8 cellular contexts compared by ENCODE assay signal in genomic region chr2:135004005-135004746, GRCh38. TPM values are rescaled to one million over a fixed set of nuclear protein-coding genes. Genes with fewer than 3 reads are reported as not detected.
A peak's percentile ranks its signal among the peaks of the same experiment; 100 is the strongest.
DNase-seq lines count a peak whose midpoint lies in the region; ATAC-seq, FAIRE-seq and TF ChIP-seq lines count a peak whose summit lies in the region.

No MANE protein-coding gene starts in this region.

- CTCF ChIA-PET in activated CD4-positive, alpha-beta T cell treated with anti-CD3 and anti-CD28 coated beads, Interleukin-2, amount 10 ng/mL, durations not matched to agents 7 days and 5 days (lab: Charles Lee), result interaction anchor here (0.6 to 2.0 kb wide), 11 partner anchors 10 to 707 kb away, joined by 3 to 16 read pairs (median 4); no protein-coding TSS in a partner anchor
- CTCF ChIA-PET in HepG2 (lab: Yijun Ruan, JAX; ENCODE audit: low intra/inter-chr PET ratio, low total read pairs), result interaction anchor here (1.2 to 2.1 kb wide), 4 partner anchors 164 to 706 kb away, joined by 4 to 22 read pairs (median 6); no protein-coding TSS in a partner anchor

- H3K27me3 ChIP-seq in HepG2 (ENCODE audit: control insufficient read depth in 1 of 2, insufficient read depth in 2 of 2, low read length in 2 of 2), result peaks cover 0 to 10% of the 10 kb centered on the region in 2 experiments; a peak in 2 of 5 replicates

- TF ChIP-seq RAD21 in HepG2 (CRISPR knock-in tag; IDR thresholded peaks at IDR 0.05), result peak; percentile 97

- no peaks in the 10 kb centered on the region for H3K36me3 ChIP-seq in HepG2 (replicated peaks in 1 of 2; ENCODE audit: control insufficient read depth in 1 of 2, insufficient read depth in 2 of 2, low read length in 2 of 2)

- peak overlapping the region; percentile 73 for H2AFZ ChIP-seq in HepG2 (ENCODE audit: low read length)

- H3K4me2 ChIP-seq in HepG2 (ENCODE audit: low read depth, low read length), result peak overlapping the region; percentile 44

- peaks cover 17% of the 10 kb centered on the region for H3K27me3 Mint-ChIP-seq in activated CD4-positive, alpha-beta T cell treated with anti-CD3 and anti-CD28 coated beads, Interleukin-2, amount 10 ng/mL, durations not matched to agents 7 days and 5 days

- no peak overlapping the region for H3K27ac ChIP-seq in coronary artery
- no peak overlapping the region for H3K27ac ChIP-seq in HepG2 (ENCODE audit: extremely low read length, insufficient read depth, low read length)

- TF ChIP-seq EP300 in HepG2 (IDR thresholded peaks at IDR 0.05; ENCODE audit: low read depth in 2 of 2, low read length in 2 of 2) (no peak), HepG2 (CRISPR knock-in tag; IDR thresholded peaks at IDR 0.05; ENCODE audit: borderline replicate concordance) (no peak)

- H4K20me1 ChIP-seq in HepG2 (ENCODE audit: insufficient read depth, low read length), result no peaks in the 10 kb centered on the region

- H3K4me3 ChIP-seq in coronary artery, result no peak overlapping the region
- no peak overlapping the region for H3K4me3 ChIP-seq in HepG2 (replicated peaks in 1 of 3; ENCODE audit: insufficient read depth in 1 of 3, low read depth in 2 of 3, low read length in 3 of 3)

- POLR2A ChIA-PET in activated CD4-positive, alpha-beta T cell treated with anti-CD3 and anti-CD28 coated beads, Interleukin-2, amount 10 ng/mL, durations not matched to agents 7 days and 5 days (lab: Charles Lee), result no interaction called here
- POLR2A ChIA-PET in HepG2 (lab: Yijun Ruan, JAX), result no interaction called here

- no peak overlapping the region for H3K9ac ChIP-seq in HepG2 (ENCODE audit: insufficient read depth, low read depth, low read length)

- H3K9me3 ChIP-seq in HepG2 (ENCODE audit: low read length), result no peaks in the 10 kb centered on the region

- H3K79me2 ChIP-seq in HepG2 (ENCODE audit: insufficient read depth, low read length), result no peaks in the 10 kb centered on the region

- BruUV-seq in HepG2 (replicated peaks; lab: Mats Ljungman, UMichigan), result no TSS peak

- peaks cover 6% of the 10 kb centered on the region for H3K4me1 ChIP-seq in HepG2 (ENCODE audit: insufficient read depth, low read length)

- H3K27ac Mint-ChIP-seq in activated CD4-positive, alpha-beta T cell treated with anti-CD3 and anti-CD28 coated beads, Interleukin-2, amount 10 ng/mL, durations not matched to agents 7 days and 5 days, result no peak overlapping the region

- in situ Hi-C loops in HepG2 (cut with HindIII; ENCODE audit: extremely low pct_ligation_motif_present, low pct_unique_long_range_greater_than_20kb), result loop anchor here (5.0 kb wide), 1 partner anchor 698 kb away; no protein-coding TSS in a partner anchor

- no peaks in the 10 kb centered on the region for H3K9me3 Mint-ChIP-seq in activated CD4-positive, alpha-beta T cell treated with anti-CD3 and anti-CD28 coated beads, Interleukin-2, amount 10 ng/mL, durations not matched to agents 7 days and 5 days

- peak; percentile 39 for FAIRE-seq in HepG2 (lab: Jason Lieb, UNC)

- DNase-seq in AG08395 (ENCODE audit: low spot score) (peak; percentile 87), NCI-H345 (lab: John Stamatoyannopoulos, UW) (peak; percentile 82), coronary artery (ENCODE audit: low spot score) (peak; percentile 76), HepG2 (ENCODE audit: low spot score) (peak; percentile 54)
- peak; percentile 67 for DNase-seq in activated CD4-positive, alpha-beta T cell treated with anti-CD3 and anti-CD28 coated beads, Interleukin-2, amount 10 ng/mL, durations not matched to agents 7 days and 5 days
- DNase-seq in stimulated activated CD4-positive, alpha-beta T cell treated with anti-CD3 and anti-CD28 coated beads, TNF-alpha, amount 100 ng/mL, for 1 hour (ENCODE audit: low read depth in 3 of 3, low spot score in 1 of 3), result peak; percentile 25 to 66 (median 48)

- H3K36me3 Mint-ChIP-seq in activated CD4-positive, alpha-beta T cell treated with anti-CD3 and anti-CD28 coated beads, Interleukin-2, amount 10 ng/mL, durations not matched to agents 7 days and 5 days (ENCODE audit: low read depth), result no peaks in the 10 kb centered on the region

- TF ChIP-seq CTCF in coronary artery (IDR thresholded peaks at IDR 0.05) (peak; percentile 86), HepG2 (CRISPR knock-in tag; IDR thresholded peaks at IDR 0.05) (peak; percentile 98)

- TF ChIP-seq POLR2A in HepG2 (IDR thresholded peaks at IDR 0.05; ENCODE audit: insufficient read depth in 1 of 2, low read depth in 2 of 2, low read length in 2 of 2), result no peak

- no peak overlapping the region for H3K4me3 Mint-ChIP-seq in activated CD4-positive, alpha-beta T cell treated with anti-CD3 and anti-CD28 coated beads, Interleukin-2, amount 10 ng/mL, durations not matched to agents 7 days and 5 days

- 12% methylated on average over 17 of the region's 17 CpGs for WGBS in HepG2 (ENCODE audit: low lambda C conversion rate)

- intact Hi-C loops in HepG2 (cut with micrococcal nuclease; ENCODE audit: unreplicated experiment), result loop anchor here (1.0 to 10.0 kb wide), 6 partner anchors 164 to 793 kb away; partner anchors contain the start of genes R3HDM1 and ZRANB3

- H3K4me1 Mint-ChIP-seq in activated CD4-positive, alpha-beta T cell treated with anti-CD3 and anti-CD28 coated beads, Interleukin-2, amount 10 ng/mL, durations not matched to agents 7 days and 5 days, result peaks cover 7% of the 10 kb centered on the region

- ATAC-seq in GM18519 (IDR thresholded peaks at IDR 0.05; ENCODE audit: low FRiP score, unreplicated experiment), result peak; percentile 61
- peak; percentile 83 for ATAC-seq in HG03103 (IDR thresholded peaks at IDR 0.05; ENCODE audit: low read depth, unreplicated experiment)
- ATAC-seq in HepG2, result peak; percentile 100

TF ChIP-seq in HepG2, 621 proteins besides CTCF, POLR2A, EP300 and RAD21 (continues in another document):
- TF ChIP-seq RBM22 (optimal IDR thresholded peaks at IDR 0.05; ENCODE audit: low read length), result no peak
- TF ChIP-seq GZF1 (CRISPR knock-in tag; IDR thresholded peaks at IDR 0.05), result no peak
- TF ChIP-seq, protein P1, sequence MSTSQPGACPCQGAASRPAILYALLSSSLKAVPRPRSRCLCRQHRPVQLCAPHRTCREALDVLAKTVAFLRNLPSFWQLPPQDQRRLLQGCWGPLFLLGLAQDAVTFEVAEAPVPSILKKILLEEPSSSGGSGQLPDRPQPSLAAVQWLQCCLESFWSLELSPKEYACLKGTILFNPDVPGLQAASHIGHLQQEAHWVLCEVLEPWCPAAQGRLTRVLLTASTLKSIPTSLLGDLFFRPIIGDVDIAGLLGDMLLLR (CRISPR knock-in tag; IDR thresholded peaks at IDR 0.05), result 0 out of 2 replicates have a peak, but pooled peaks have one; percentile 60

RNA-seq across cellular contexts. Expression of gene MAP3K19, which starts 43.1 kb away (rescaled TPM):
- not detected for total RNA-seq in activated CD4-positive, alpha-beta T cell treated with anti-CD3 and anti-CD28 coated beads, Interleukin-2, amount 10 ng/mL, durations not matched to agents 7 days and 5 days
- total RNA-seq in HepG2 (2016; rRNA removed; fragmentation: Illumina TruSeq; extraction: Trizol), result not detected in 2 replicates
- total RNA-seq in HepG2 (2016; cell fraction: cytosol; rRNA removed; fragmentation: Illumina TruSeq; extraction: Trizol; ENCODE audit: low read depth), result not detected in 2 replicates
- total RNA-seq in HepG2 (2016; cell fraction: insoluble cytoplasmic fraction; rRNA removed; fragmentation: Illumina TruSeq; extraction: Trizol), result not detected in 2 replicates
- not detected in 2 replicates for total RNA-seq in HepG2 (2016; cell fraction: membrane; rRNA removed; fragmentation: Illumina TruSeq; extraction: Trizol)
- total RNA-seq in HepG2 (2016; cell fraction: nucleus; rRNA removed; fragmentation: Illumina TruSeq; extraction: Trizol), result not detected in 2 replicates
- not detected in 2 replicates for polyA plus RNA-seq in HepG2 (2011; rRNA removed)
- not detected in 2 replicates for polyA plus RNA-seq in HepG2 (2011; cell fraction: cytosol; rRNA removed)
- not detected in 2 replicates for polyA plus RNA-seq in HepG2 (2011; cell fraction: nucleus; rRNA removed)
- not detected in 2 replicates for polyA plus RNA-seq in HepG2 (2012)
- not detected in 2 replicates for polyA plus RNA-seq in HepG2 (2016; cell fraction: cytosol; fragmentation: Illumina TruSeq; extraction: Trizol; ENCODE audit: low read depth)
- polyA plus RNA-seq in HepG2 (2016; cell fraction: insoluble cytoplasmic fraction; fragmentation: Illumina TruSeq; extraction: Trizol; ENCODE audit: low read depth), result not detected in 2 replicates
- not detected in 2 replicates for polyA plus RNA-seq in HepG2 (2016; cell fraction: membrane; fragmentation: Illumina TruSeq; extraction: Trizol; ENCODE audit: low read depth)
- not detected in 2 replicates for polyA plus RNA-seq in HepG2 (2016; cell fraction: nucleus; fragmentation: Illumina TruSeq; extraction: Trizol; ENCODE audit: insufficient read depth, low read depth)
- not detected in 2 replicates for polyA minus RNA-seq in HepG2 (2011; rRNA and poly(A)+ RNA removed; ENCODE audit: low replicate concordance)
- polyA minus RNA-seq in HepG2 (2011; cell fraction: cytosol; rRNA and poly(A)+ RNA removed), result not detected in 2 replicates
- not detected in 2 replicates for polyA minus RNA-seq in HepG2 (2011; cell fraction: nucleus; rRNA and poly(A)+ RNA removed)

RNA-seq across cellular contexts. Expression of gene RAB3GAP1, which starts 47.9 kb away (rescaled TPM):
- total RNA-seq in activated CD4-positive, alpha-beta T cell treated with anti-CD3 and anti-CD28 coated beads, Interleukin-2, amount 10 ng/mL, durations not matched to agents 7 days and 5 days, result 10 to 100 TPM; 21.1 to 22.8 TPM
- 48.8 and 61.5 TPM in 2 replicates for total RNA-seq in HepG2 (2016; rRNA removed; fragmentation: Illumina TruSeq; extraction: Trizol)
- total RNA-seq in HepG2 (2016; cell fraction: cytosol; rRNA removed; fragmentation: Illumina TruSeq; extraction: Trizol; ENCODE audit: low read depth), result 10.1 and 10.4 TPM in 2 replicates
- total RNA-seq in HepG2 (2016; cell fraction: insoluble cytoplasmic fraction; rRNA removed; fragmentation: Illumina TruSeq; extraction: Trizol), result 45.4 and 58.4 TPM in 2 replicates
- total RNA-seq in HepG2 (2016; cell fraction: membrane; rRNA removed; fragmentation: Illumina TruSeq; extraction: Trizol), result 12.2 and 13.5 TPM in 2 replicates
- 54.7 and 54.9 TPM in 2 replicates for total RNA-seq in HepG2 (2016; cell fraction: nucleus; rRNA removed; fragmentation: Illumina TruSeq; extraction: Trizol)
- 15.2 and 16.7 TPM in 2 replicates for polyA plus RNA-seq in HepG2 (2011; rRNA removed)
- polyA plus RNA-seq in HepG2 (2011; cell fraction: cytosol; rRNA removed), result 8.9 and 14.0 TPM in 2 replicates
- 10.0 and 18.3 TPM in 2 replicates for polyA plus RNA-seq in HepG2 (2011; cell fraction: nucleus; rRNA removed)
- polyA plus RNA-seq in HepG2 (2012), result 40.0 and 40.4 TPM in 2 replicates
- polyA plus RNA-seq in HepG2 (2016; cell fraction: cytosol; fragmentation: Illumina TruSeq; extraction: Trizol; ENCODE audit: low read depth), result 2.7 and 3.5 TPM in 2 replicates
- polyA plus RNA-seq in HepG2 (2016; cell fraction: insoluble cytoplasmic fraction; fragmentation: Illumina TruSeq; extraction: Trizol; ENCODE audit: low read depth), result 35.7 and 42.8 TPM in 2 replicates
- 5.6 and 6.4 TPM in 2 replicates for polyA plus RNA-seq in HepG2 (2016; cell fraction: membrane; fragmentation: Illumina TruSeq; extraction: Trizol; ENCODE audit: low read depth)
- polyA plus RNA-seq in HepG2 (2016; cell fraction: nucleus; fragmentation: Illumina TruSeq; extraction: Trizol; ENCODE audit: insufficient read depth, low read depth), result 40.5 and 41.0 TPM in 2 replicates
- polyA minus RNA-seq in HepG2 (2011; rRNA and poly(A)+ RNA removed; ENCODE audit: low replicate concordance), result 10.6 and 21.9 TPM in 2 replicates
- 28.9 and 29.0 TPM in 2 replicates for polyA minus RNA-seq in HepG2 (2011; cell fraction: cytosol; rRNA and poly(A)+ RNA removed)
- 76.7 and 89.1 TPM in 2 replicates for polyA minus RNA-seq in HepG2 (2011; cell fraction: nucleus; rRNA and poly(A)+ RNA removed)
